ENCODE assay signal across 8 cellular contexts in the genomic region with DNA sequence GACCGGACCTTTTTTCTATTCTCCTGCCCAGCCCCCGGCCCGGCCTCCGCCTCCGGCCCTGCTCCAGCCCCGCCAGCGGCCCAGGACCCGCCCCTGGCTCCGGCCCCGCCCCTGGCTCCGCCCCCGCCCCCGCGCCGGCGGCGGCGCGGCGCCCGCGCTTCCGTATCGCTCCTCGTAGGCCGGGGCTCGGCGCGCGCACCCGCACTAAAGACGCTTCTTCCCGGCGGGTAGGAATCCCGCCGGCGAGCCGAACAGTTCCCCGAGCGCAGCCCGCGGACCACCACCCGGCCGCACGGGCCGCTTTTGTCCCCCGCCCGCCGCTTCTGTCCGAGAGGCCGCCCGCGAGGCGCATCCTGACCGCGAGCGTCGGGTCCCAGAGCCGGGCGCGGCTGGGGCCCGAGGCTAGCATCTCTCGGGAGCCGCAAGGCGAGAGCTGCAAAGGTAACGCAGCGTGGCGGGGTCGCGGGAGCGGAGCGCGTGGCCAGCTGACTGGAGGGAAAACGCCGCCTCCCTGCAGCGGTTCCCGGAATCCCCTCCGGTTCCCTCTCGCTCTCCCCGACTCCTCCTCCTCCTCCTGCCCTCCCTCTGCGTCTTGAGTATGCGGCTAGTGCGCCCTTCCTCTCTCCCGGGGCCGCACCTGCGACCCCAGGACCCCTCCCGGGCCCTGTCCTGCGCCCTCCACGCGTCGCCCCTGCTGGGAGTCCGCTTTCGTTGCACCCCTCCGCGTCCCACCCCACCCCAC. TPM values are rescaled to one million over a fixed set of nuclear protein-coding genes. Genes with fewer than 3 reads are reported as not detected.
DNase-seq lines count a peak whose midpoint lies in the region; ATAC-seq lines count a peak whose summit lies in the region.

IFNAR2 (plus strand) TSS at position 163 of the 742 bp plus-strand sequence. CDS start 11,985 bp downstream, outside the sequence.

- peaks cover 44% of the 10 kb centered on the region for H3K4me1 Mint-ChIP-seq in activated naive CD4-positive, alpha-beta T cell treated with anti-CD3 and anti-CD28 coated beads, Interleukin-2, amount 10 ng/mL, durations not matched to agents 7 days and 5 days

- CTCF ChIA-PET in activated naive CD4-positive, alpha-beta T cell treated with anti-CD3 and anti-CD28 coated beads, Interleukin-2, amount 10 ng/mL, durations not matched to agents 7 days and 5 days (lab: Charles Lee), result interaction anchor here (0.7 kb wide), 1 partner anchor 219 kb away, joined by 3 read pairs; no protein-coding TSS in a partner anchor

- peak; percentile 34 for DNase-seq in DMS53 treated with DMSO at 0.1 percent for 48 hours (lab: John Stamatoyannopoulos, UW; ENCODE audit: unreplicated experiment)
- DNase-seq in KG1 (lab: John Stamatoyannopoulos, UW), result peak; percentile 86
- DNase-seq in SK-N-DZ (ENCODE audit: low spot score), result peak; percentile 64
- peak; percentile 79 for DNase-seq in activated naive CD4-positive, alpha-beta T cell treated with anti-CD3 and anti-CD28 coated beads, Interleukin-2, amount 10 ng/mL, durations not matched to agents 7 days and 5 days
- DNase-seq in globus pallidus (ENCODE audit: low spot score), result peak; percentile 76
- peak in 54 of 56 donors; percentile 13 to 85 (median 67) for DNase-seq in nucleus accumbens (lab: John Stamatoyannopoulos, UW)

- H3K27me3 Mint-ChIP-seq in activated naive CD4-positive, alpha-beta T cell treated with anti-CD3 and anti-CD28 coated beads, Interleukin-2, amount 10 ng/mL, durations not matched to agents 7 days and 5 days, result peaks cover 4% of the 10 kb centered on the region

- peaks cover 29% of the 10 kb centered on the region for H3K36me3 Mint-ChIP-seq in activated naive CD4-positive, alpha-beta T cell treated with anti-CD3 and anti-CD28 coated beads, Interleukin-2, amount 10 ng/mL, durations not matched to agents 7 days and 5 days

- peak within 1 kb of the TSS; percentile 62 for H3K27ac ChIP-seq in temporal lobe (ENCODE audit: low read depth, low read length)

- H3K27ac Mint-ChIP-seq in activated naive CD4-positive, alpha-beta T cell treated with anti-CD3 and anti-CD28 coated beads, Interleukin-2, amount 10 ng/mL, durations not matched to agents 7 days and 5 days, result peak within 1 kb of the TSS; percentile 94

- no peaks in the 10 kb centered on the region for H3K9me3 Mint-ChIP-seq in activated naive CD4-positive, alpha-beta T cell treated with anti-CD3 and anti-CD28 coated beads, Interleukin-2, amount 10 ng/mL, durations not matched to agents 7 days and 5 days

- peak within 1 kb of the TSS; percentile 86 for H3K4me3 Mint-ChIP-seq in activated naive CD4-positive, alpha-beta T cell treated with anti-CD3 and anti-CD28 coated beads, Interleukin-2, amount 10 ng/mL, durations not matched to agents 7 days and 5 days

- peak; percentile 70 for ATAC-seq in GM21619 (IDR thresholded peaks at IDR 0.05; ENCODE audit: unreplicated experiment)

RNA-seq across cellular contexts. Expression of gene IFNAR2, which starts in this region (rescaled TPM):
- 6.5 and 6.7 TPM in 2 replicates for polyA plus RNA-seq in SK-N-DZ (2014; cell fraction: cytosol; rRNA removed)
- polyA plus RNA-seq in SK-N-DZ (2014; cell fraction: nucleus; rRNA removed), result 10.7 and 16.4 TPM in 2 replicates
- total RNA-seq in temporal lobe, result 7.9 TPM

Comparison
In these comparisons a context has a peak if more than half of its experiments do, and no peak if none do; other contexts are left out.
1. Peak in every context shown above with its lines: DNase-seq, ATAC-seq and H3K27ac ChIP-seq.
2. DNase-seq: peak in every context shown above with its lines; median percentile 86 in KG1; 79 in activated naive CD4-positive, alpha-beta T cell treated with anti-CD3 and anti-CD28 coated beads, Interleukin-2, amount 10 ng/mL, durations not matched to agents 7 days and 5 days; 76 in globus pallidus; 67 in nucleus accumbens; 64 in SK-N-DZ; 34 in DMS53 treated with DMSO at 0.1 percent for 48 hours.